Comparison of ENCODE assay signal across 17 cellular contexts in genomic region chr4:143352720-143353119, GRCh38. TPM values are rescaled to one million over a fixed set of nuclear protein-coding genes. Genes with fewer than 3 reads are reported as not detected.
DNase-seq lines count a peak whose midpoint lies in the region; ATAC-seq and TF ChIP-seq lines count a peak whose summit lies in the region.
"Had no signal": no experiment of that assay in that cellular context is flagged by ENCODE, and none has a peak within 500 bp of the region (broad histone marks: within the 10 kb centered on the region; RNA-seq: fewer than 3 reads in every experiment).

No MANE protein-coding gene starts in this region.

- H3K27ac ChIP-seq in heart left ventricle (peak overlapping the region in 11 of 12 donors; percentile 31 to 80 (median 65)), epithelial cell of prostate (peak overlapping the region; percentile 97), muscle layer of duodenum (ENCODE audit: low read length) (peak overlapping the region; percentile 62), uterus (peak overlapping the region; percentile 70 to 76)

- no peaks in the 10 kb centered on the region for H3K27me3 ChIP-seq in heart left ventricle
- H3K27me3 ChIP-seq in muscle layer of duodenum (ENCODE audit: low read depth, low read length) = no peaks in the 10 kb centered on the region
- no peaks in the 10 kb centered on the region for H3K27me3 ChIP-seq in uterus
- H3K27me3 ChIP-seq: ovary had no signal

- H3K4me3 ChIP-seq in heart left ventricle (peak overlapping the region in 8 of 12 donors; percentile 38 to 53 (median 45)), muscle layer of duodenum (ENCODE audit: low read depth in 1 of 2, low read length in 2 of 2) (no peak overlapping the region), uterus (no peak overlapping the region)
- H3K4me3 ChIP-seq: ovary had no signal

- intact Hi-C loops in heart left ventricle (cut with DNase I) (loop anchor here in 1 of 10 donors (5.0 kb wide), 1 partner anchor 35 kb away; no protein-coding TSS in a partner anchor), Right ventricle myocardium inferior (cut with DNase I) (no loop called here), uterus (cut with DNase I; ENCODE audit: low total_unique reads) (no loop called here)

- TF ChIP-seq CTCF in heart left ventricle (IDR thresholded peaks at IDR 0.05) = no peak
- TF ChIP-seq CTCF in uterus (IDR thresholded peaks at IDR 0.05) = no peak

- no peak for TF ChIP-seq POLR2A in heart left ventricle (IDR thresholded peaks at IDR 0.05)
- no peak for TF ChIP-seq POLR2A in uterus (IDR thresholded peaks at IDR 0.05)

- H3K4me1 ChIP-seq in heart left ventricle (peaks cover 3 to 72% (median 57%) of the 10 kb centered on the region in 12 donors), muscle layer of duodenum (ENCODE audit: control insufficient read depth in 1 of 2, insufficient read depth in 2 of 2, low read length in 2 of 2) (peaks cover 39 to 58% of the 10 kb centered on the region in 2 donors), uterus (peaks cover 21 to 35% of the 10 kb centered on the region in 2 donors)

- H3K9me3 ChIP-seq in heart left ventricle = no peaks in the 10 kb centered on the region
- no peaks in the 10 kb centered on the region for H3K9me3 ChIP-seq in muscle layer of duodenum (ENCODE audit: control insufficient read depth in 1 of 2, low read length in 2 of 2)
- H3K9me3 ChIP-seq in uterus = no peaks in the 10 kb centered on the region
- H3K9me3 ChIP-seq: ovary had no signal

- no peak for DNase-seq in heart left ventricle
- no peak for DNase-seq in Right ventricle myocardium inferior (ENCODE audit: missing footprints)
- no peak for DNase-seq in epithelial cell of prostate (ENCODE audit: low read depth, low spot score)
- no peak for DNase-seq in uterus
- DNase-seq in NCI-H2196 treated with DMSO at 0.1 percent for 48 hours (lab: John Stamatoyannopoulos, UW; ENCODE audit: unreplicated experiment) = no peak
- DNase-seq in NCI-H146 treated with DMSO at 0.1 percent for 48 hours (lab: John Stamatoyannopoulos, UW; ENCODE audit: unreplicated experiment) = no peak
- DNase-seq: activated effector memory CD4-positive, alpha-beta T cell treated with anti-CD3 and anti-CD28 coated beads, Interleukin-2, amount 50 U/mL, for 16 hours; aorta; CD4-positive, alpha-beta T cell; effector CD4-positive, alpha-beta T cell; EL; GOT3; immature natural killer cell; ovary had no signal

- 22 to 29% (median 27%) methylated on average over 3 of the region's 3 CpGs for WGBS in heart left ventricle, 4 donors

- ATAC-seq in heart left ventricle (peak in 2 of 4 donors; percentile 27 to 30), Right ventricle myocardium inferior (no peak), HG03432 (IDR thresholded peaks at IDR 0.05; ENCODE audit: unreplicated experiment) (no peak)
- ATAC-seq: WTC11 had no signal

- no peaks in the 10 kb centered on the region for H3K36me3 ChIP-seq in heart left ventricle
- H3K36me3 ChIP-seq in muscle layer of duodenum (ENCODE audit: control insufficient read depth in 1 of 2, insufficient read depth in 2 of 2, low read length in 2 of 2) = no peaks in the 10 kb centered on the region
- no peaks in the 10 kb centered on the region for H3K36me3 ChIP-seq in uterus
- H3K36me3 ChIP-seq: ovary had no signal

RNA-seq across cellular contexts. Expression of gene GAB1, which starts 16.0 kb away (rescaled TPM):
- total RNA-seq in heart left ventricle = 100 to 1,000 TPM in 3 of 9 donors, 10 to 100 TPM in 6; 49.4 to 130 (median 80.6) TPM
- 10 to 100 TPM; 15.3 to 25.2 TPM for polyA plus RNA-seq in heart left ventricle
- total RNA-seq in Right ventricle myocardium inferior = 77.4 TPM
- 10 to 100 TPM; 50.4 to 65.3 (median 63.7) TPM for total RNA-seq in uterus

Comparison
In these comparisons a context has a peak if more than half of its experiments do, and no peak if none do; other contexts are left out.
1. H3K4me3 ChIP-seq: peak in heart left ventricle (8 of 12); none in muscle layer of duodenum (0 of 2) and uterus (0 of 2).
2. Peak in every context shown above with its lines, with median percentiles within 50 percentile points of each other: H3K27ac ChIP-seq.